8 cellular contexts compared by ENCODE assay signal in the genomic region with DNA sequence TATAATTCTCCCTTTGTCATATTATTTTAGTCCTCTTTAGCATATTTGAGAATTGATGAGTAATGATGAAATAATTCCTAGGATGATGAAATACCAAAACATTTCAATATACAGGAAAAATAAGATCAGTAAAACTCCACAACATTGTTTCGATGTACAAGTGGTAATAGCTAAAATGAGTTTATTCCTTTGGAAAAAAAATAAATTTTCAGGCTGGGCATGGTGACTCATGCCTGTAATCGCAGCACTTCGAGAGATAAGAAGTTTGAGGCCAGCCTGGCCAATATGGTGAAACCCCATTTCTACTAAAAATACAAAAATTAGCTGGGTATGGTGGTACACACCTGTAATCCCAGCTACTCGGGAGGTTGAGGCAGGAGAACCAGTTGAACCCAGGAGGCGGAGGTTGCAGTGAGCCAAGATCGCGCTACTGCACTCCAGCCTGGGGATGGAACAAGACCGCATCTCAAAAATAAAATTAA. TPM values are rescaled to one million over a fixed set of nuclear protein-coding genes. Genes with fewer than 3 reads are reported as not detected.
DNase-seq lines count a peak whose midpoint lies in the region; FAIRE-seq and TF ChIP-seq lines count a peak whose summit lies in the region.
"Not testable (repeated sequence)": the region's sequence is repeated elsewhere in the genome, so short reads cannot be mapped to it uniquely, and the experiment has no call there.

No MANE protein-coding gene starts in this region.

- TF ChIP-seq CTCF in AG10803 (conservative IDR thresholded peaks at IDR 0.05; ENCODE audit: low read length); brain microvascular endothelial cell (IDR thresholded peaks at IDR 0.05; ENCODE audit: low read depth, low read length, missing control alignments); keratinocyte (optimal IDR thresholded peaks at IDR 0.05 in 1 of 3, IDR thresholded peaks at IDR 0.05 in 1 of 3, conservative IDR thresholded peaks at IDR 0.05 in 1 of 3; ENCODE audit: extremely low read depth in 1 of 3, insufficient read depth in 2 of 3, low read length in 3 of 3): not testable (repeated sequence)

- dilution Hi-C loops in keratinocyte (cut with MboI; ENCODE audit: extremely low pct_ligation_motif_present, low sequenced_read_pairs): not testable (repeated sequence)

- peak overlapping the region; percentile 28 for H3K9ac ChIP-seq in SK-N-MC (ENCODE audit: insufficient read length)
- H3K9ac ChIP-seq in keratinocyte (ENCODE audit: control insufficient read depth, extremely low read depth, insufficient read depth, low read length): not testable (repeated sequence)

- H3K36me3 Mint-ChIP-seq in activated T-cell treated with anti-CD3 and anti-CD28 coated beads, Interleukin-2, amount 50 U/mL, for 24 hours (ENCODE audit: low read depth): peaks cover 63% of the 10 kb centered on the region
- peaks cover 48% of the 10 kb centered on the region for H3K36me3 Mint-ChIP-seq in stimulated activated naive CD8-positive, alpha-beta T cell treated with anti-CD3 and anti-CD28 coated beads, Interleukin-15, Interleukin-2, amounts not matched to agents 100 ng/mL and 50 ng/mL, for 24 hours (ENCODE audit: low read depth)

- H3K4me3 Mint-ChIP-seq in activated T-cell treated with anti-CD3 and anti-CD28 coated beads, Interleukin-2, amount 50 U/mL, for 24 hours; stimulated activated naive CD8-positive, alpha-beta T cell treated with anti-CD3 and anti-CD28 coated beads, Interleukin-15, Interleukin-2, amounts not matched to agents 100 ng/mL and 50 ng/mL, for 24 hours: not testable (repeated sequence)

- not testable (repeated sequence) for H4K20me1 ChIP-seq in keratinocyte (ENCODE audit: control insufficient read depth, extremely low read depth, insufficient read depth, low read length)

- peaks cover 62% of the 10 kb centered on the region for H3K4me1 Mint-ChIP-seq in activated T-cell treated with anti-CD3 and anti-CD28 coated beads, Interleukin-2, amount 50 U/mL, for 24 hours (ENCODE audit: low read depth)
- H3K4me1 Mint-ChIP-seq in stimulated activated naive CD8-positive, alpha-beta T cell treated with anti-CD3 and anti-CD28 coated beads, Interleukin-15, Interleukin-2, amounts not matched to agents 100 ng/mL and 50 ng/mL, for 24 hours (ENCODE audit: low read depth): peaks cover 63% of the 10 kb centered on the region

- H2AFZ ChIP-seq in keratinocyte (ENCODE audit: control insufficient read depth, low read length): not testable (repeated sequence)

- not testable (repeated sequence) for H3K9me3 Mint-ChIP-seq in activated T-cell treated with anti-CD3 and anti-CD28 coated beads, Interleukin-2, amount 50 U/mL, for 24 hours; stimulated activated naive CD8-positive, alpha-beta T cell treated with anti-CD3 and anti-CD28 coated beads, Interleukin-15, Interleukin-2, amounts not matched to agents 100 ng/mL and 50 ng/mL, for 24 hours

- peaks cover 87% of the 10 kb centered on the region for H3K79me2 ChIP-seq in keratinocyte (ENCODE audit: control insufficient read depth, insufficient read depth, low read length)

- in situ Hi-C loops in brain microvascular endothelial cell (cut with HindIII; ENCODE audit: low pct_ligation_motif_present, low sequenced_read_pairs): not testable (repeated sequence)

- peaks cover 16% of the 10 kb centered on the region for H3K4me1 ChIP-seq in keratinocyte (ENCODE audit: control insufficient read depth, extremely low read depth, insufficient read depth, low read length)

- peaks cover 26% of the 10 kb centered on the region for H3K36me3 ChIP-seq in SK-N-MC (ENCODE audit: insufficient read depth, low read length)
- not testable (repeated sequence) for H3K36me3 ChIP-seq in brain microvascular endothelial cell (replicated peaks); keratinocyte (ENCODE audit: control insufficient read depth in 2 of 2, extremely low read depth in 1 of 2, insufficient read depth in 2 of 2, low read length in 2 of 2)

- not testable (repeated sequence) for H3K4me3 ChIP-seq in AG10803 (ENCODE audit: low read length); SK-N-MC; brain microvascular endothelial cell (ENCODE audit: low read depth, low read length); keratinocyte (ENCODE audit: control insufficient read depth in 2 of 3, extremely low read depth in 1 of 3, insufficient read depth in 2 of 3, low read depth in 1 of 3, low read length in 3 of 3)

- not testable (repeated sequence) for TF ChIP-seq POLR2A in erythroblast (IDR thresholded peaks at IDR 0.05; ENCODE audit: low read length)

- H3K9me1 ChIP-seq in keratinocyte (ENCODE audit: control insufficient read depth, extremely low read depth, insufficient read depth, low read length): not testable (repeated sequence)

- H3K9me3 ChIP-seq in SK-N-MC (ENCODE audit: low read depth, low read length); keratinocyte (ENCODE audit: control insufficient read depth, low read depth, low read length): not testable (repeated sequence)

- not testable (repeated sequence) for H3K27me3 Mint-ChIP-seq in activated T-cell treated with anti-CD3 and anti-CD28 coated beads, Interleukin-2, amount 50 U/mL, for 24 hours; stimulated activated naive CD8-positive, alpha-beta T cell treated with anti-CD3 and anti-CD28 coated beads, Interleukin-15, Interleukin-2, amounts not matched to agents 100 ng/mL and 50 ng/mL, for 24 hours

- peak overlapping the region; percentile 85 for H3K27ac Mint-ChIP-seq in activated T-cell treated with anti-CD3 and anti-CD28 coated beads, Interleukin-2, amount 50 U/mL, for 24 hours
- H3K27ac Mint-ChIP-seq in stimulated activated naive CD8-positive, alpha-beta T cell treated with anti-CD3 and anti-CD28 coated beads, Interleukin-15, Interleukin-2, amounts not matched to agents 100 ng/mL and 50 ng/mL, for 24 hours: peak overlapping the region; percentile 61

- DNase-seq in AG10803 (ENCODE audit: low read depth): peak; percentile 50
- DNase-seq in HS-27A (ENCODE audit: low read depth): peak; percentile 62
- not testable (repeated sequence) for DNase-seq in SK-N-MC (ENCODE audit: low read depth, low spot score); activated T-cell treated with anti-CD3 and anti-CD28 coated beads, Interleukin-2, amount 50 U/mL, for 24 hours; keratinocyte (ENCODE audit: low read depth, low spot score)
- DNase-seq in brain microvascular endothelial cell: peak; percentile 47
- DNase-seq in erythroblast (lab: John Stamatoyannopoulos, UW): peak; percentile 37 to 69

- peak overlapping the region; percentile 29 for H3K4me2 ChIP-seq in keratinocyte (ENCODE audit: control insufficient read depth, extremely low read depth, insufficient read depth, low read depth, low read length)

- H3K27me3 ChIP-seq in brain microvascular endothelial cell (replicated peaks); keratinocyte (ENCODE audit: control insufficient read depth, extremely low read depth, insufficient read depth, low read length): not testable (repeated sequence)

- H3K27ac ChIP-seq in SK-N-MC (peak overlapping the region; percentile 86), keratinocyte (ENCODE audit: control insufficient read depth, insufficient read depth, low read length) (peak overlapping the region; percentile 65)
- not testable (repeated sequence) for H3K27ac ChIP-seq in brain microvascular endothelial cell

- FAIRE-seq in keratinocyte (lab: Jason Lieb, UNC): not testable (repeated sequence)

RNA-seq across cellular contexts. Expression of a gene that starts 7.5 kb away (rescaled TPM):
- 12.4 to 26.1 TPM (median 19.4 TPM) in 3 replicates for polyA plus RNA-seq in keratinocyte
- 20.1 TPM for polyA plus RNA-seq in keratinocyte (2011; ENCODE audit: low read depth)
- polyA plus RNA-seq in keratinocyte (2011; cell fraction: cytosol; rRNA removed): 15.3 TPM in 2 replicates
- 36.0 and 37.6 TPM in 2 replicates for polyA plus RNA-seq in keratinocyte (2011; cell fraction: nucleus; rRNA removed)
- polyA plus RNA-seq in keratinocyte (2012; ENCODE audit: low replicate concordance): 11.2 and 18.4 TPM in 2 replicates
- 40.4 to 62.1 TPM (median 48.9 TPM) in 3 replicates for polyA minus RNA-seq in keratinocyte
- 17.6 TPM for polyA minus RNA-seq in keratinocyte (2011; cell fraction: cytosol; rRNA and poly(A)+ RNA removed)
- polyA minus RNA-seq in keratinocyte (2011; cell fraction: nucleus; rRNA and poly(A)+ RNA removed): 25.9 and 48.2 TPM in 2 replicates
